ENCODE assay signal across 1 cellular context in the genomic region with DNA sequence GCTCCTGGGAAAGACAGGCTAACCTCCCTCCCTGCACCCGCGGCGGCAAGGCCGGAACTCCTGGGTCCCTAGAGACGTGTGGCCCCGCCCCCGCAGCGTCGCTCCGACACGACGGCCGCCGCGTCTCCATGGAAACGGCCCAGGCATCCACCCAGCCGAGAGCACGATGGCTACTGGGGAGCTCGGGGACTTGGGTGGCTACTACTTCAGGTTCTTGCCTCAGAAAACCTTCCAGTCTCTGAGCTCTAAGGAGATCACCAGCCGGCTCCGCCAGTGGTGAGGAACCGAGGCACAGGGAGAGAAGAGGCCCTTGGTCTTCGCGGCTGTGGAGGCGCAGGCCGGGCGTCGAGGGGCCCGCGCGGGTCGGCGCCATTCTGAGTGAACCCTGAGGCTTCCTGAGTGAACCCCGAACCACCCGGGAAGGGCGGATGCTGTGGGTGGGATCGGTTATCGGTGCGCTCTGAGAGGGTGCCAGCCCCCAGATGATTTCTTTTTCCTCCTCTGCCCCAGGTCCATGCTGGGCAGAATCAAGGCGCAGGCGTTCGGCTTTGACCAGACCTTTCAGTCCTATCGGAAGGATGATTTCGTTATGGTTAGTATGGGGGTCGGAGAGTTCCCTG.
A peak's percentile ranks its signal among the peaks of the same experiment; 100 is the strongest.
TF ChIP-seq lines count a peak whose summit lies in the region.

A gene (plus strand): TSS at position 133 of the 620 bp plus-strand sequence. CDS start 34 bp downstream, at position 167.

TF ChIP-seq in K562, 482 proteins besides CTCF, POLR2A, EP300 and RAD21:
- TF ChIP-seq, protein P1, sequence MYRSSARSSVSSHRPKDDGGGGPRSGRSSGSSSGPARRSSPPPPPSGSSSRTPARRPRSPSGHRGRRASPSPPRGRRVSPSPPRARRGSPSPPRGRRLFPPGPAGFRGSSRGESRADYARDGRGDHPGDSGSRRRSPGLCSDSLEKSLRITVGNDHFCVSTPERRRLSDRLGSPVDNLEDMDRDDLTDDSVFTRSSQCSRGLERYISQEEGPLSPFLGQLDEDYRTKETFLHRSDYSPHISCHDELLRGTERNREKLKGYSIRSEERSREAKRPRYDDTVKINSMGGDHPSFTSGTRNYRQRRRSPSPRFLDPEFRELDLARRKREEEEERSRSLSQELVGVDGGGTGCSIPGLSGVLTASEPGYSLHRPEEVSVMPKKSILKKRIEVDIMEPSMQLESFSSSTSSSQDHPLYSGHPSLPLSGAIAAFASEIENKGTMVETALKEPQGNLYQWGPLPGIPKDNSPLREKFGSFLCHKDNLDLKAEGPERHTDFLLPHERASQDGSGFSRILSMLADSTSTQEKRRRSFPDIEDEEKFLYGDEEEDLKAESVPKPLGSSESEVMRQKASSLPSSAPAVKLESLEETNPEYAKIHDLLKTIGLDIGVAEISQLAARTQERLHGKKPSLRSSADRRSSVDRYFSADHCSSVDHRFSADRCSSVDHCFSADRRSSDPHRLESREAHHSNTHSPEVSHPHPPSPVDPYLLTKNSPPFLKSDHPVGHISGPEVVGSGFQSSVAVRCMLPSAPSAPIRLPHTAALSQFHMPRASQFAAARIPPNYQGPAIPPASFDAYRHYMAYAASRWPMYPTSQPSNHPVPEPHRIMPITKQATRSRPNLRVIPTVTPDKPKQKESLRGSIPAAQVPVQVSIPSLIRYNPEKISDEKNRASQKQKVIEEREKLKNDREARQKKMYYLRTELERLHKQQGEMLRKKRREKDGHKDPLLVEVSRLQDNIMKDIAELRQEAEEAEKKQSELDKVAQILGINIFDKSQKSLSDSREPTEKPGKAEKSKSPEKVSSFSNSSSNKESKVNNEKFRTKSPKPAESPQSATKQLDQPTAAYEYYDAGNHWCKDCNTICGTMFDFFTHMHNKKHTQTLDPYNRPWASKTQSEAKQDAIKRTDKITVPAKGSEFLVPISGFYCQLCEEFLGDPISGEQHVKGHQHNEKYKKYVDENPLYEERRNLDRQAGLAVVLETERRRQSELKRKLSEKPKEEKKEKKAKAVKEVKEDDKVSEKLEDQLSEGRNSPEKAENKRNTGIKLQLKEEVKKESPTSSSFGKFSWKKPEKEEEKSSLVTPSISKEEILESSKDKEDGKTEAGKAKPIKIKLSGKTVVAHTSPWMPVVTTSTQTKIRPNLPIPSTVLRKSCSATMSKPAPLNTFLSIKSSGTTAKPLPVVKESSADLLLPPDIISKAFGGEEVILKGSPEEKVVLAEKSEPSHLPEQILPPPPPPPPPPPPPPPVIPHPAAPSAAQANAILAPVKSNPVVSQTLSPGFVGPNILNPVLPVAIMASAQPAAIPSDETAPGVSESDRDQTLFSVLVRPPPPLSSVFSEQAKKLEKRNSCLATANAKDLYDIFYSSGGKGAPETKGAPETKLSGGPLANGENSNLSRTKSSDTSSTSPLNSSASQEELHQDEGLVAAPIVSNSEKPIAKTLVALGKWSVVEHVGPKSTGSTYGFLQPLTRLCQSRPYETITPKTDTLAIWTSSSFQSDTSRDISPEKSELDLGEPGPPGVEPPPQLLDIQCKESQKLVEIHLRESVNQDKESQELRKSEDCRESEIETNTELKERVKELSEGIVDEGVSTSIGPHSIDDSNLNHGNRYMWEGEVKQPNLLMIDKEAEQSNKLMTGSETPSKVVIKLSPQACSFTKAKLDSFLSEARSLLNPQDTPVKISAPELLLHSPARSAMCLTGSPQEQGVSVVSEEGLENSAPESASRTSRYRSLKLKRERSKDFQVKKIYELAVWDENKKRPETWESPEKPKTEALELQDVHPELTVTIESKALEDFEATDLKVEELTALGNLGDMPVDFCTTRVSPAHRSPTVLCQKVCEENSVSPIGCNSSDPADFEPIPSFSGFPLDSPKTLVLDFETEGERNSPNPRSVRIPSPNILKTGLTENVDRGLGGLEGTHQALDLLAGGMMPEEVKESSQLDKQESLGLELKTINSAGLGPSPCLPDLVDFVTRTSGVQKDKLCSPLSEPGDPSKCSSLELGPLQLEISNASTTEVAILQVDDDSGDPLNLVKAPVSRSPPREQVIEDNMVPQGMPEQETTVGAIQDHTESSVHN (IDR thresholded peaks at IDR 0.05; ENCODE audit: borderline replicate concordance in 1 of 2, low read depth in 1 of 2): no peak
- TF ChIP-seq TEAD4 (IDR thresholded peaks at IDR 0.05; ENCODE audit: low read length): no peak
- no peak for TF ChIP-seq TEAD4 (CRISPR knock-in tag; IDR thresholded peaks at IDR 0.05; ENCODE audit: borderline replicate concordance)
- TF ChIP-seq CCNT2 (IDR thresholded peaks at IDR 0.05; ENCODE audit: borderline replicate concordance, extremely low read depth, insufficient read length, low read depth, low read length): no peak
- TF ChIP-seq EGR1 (conservative IDR thresholded peaks at IDR 0.05): no peak; the same call in 1 of the 2 replicates
- TF ChIP-seq TBP (optimal IDR thresholded peaks at IDR 0.05; ENCODE audit: low read depth, low read length): no peak
- peak; percentile 61 for TF ChIP-seq RFX1 (IDR thresholded peaks at IDR 0.05)
